ENCODE assay signal across 1 cellular context in the genomic region with DNA sequence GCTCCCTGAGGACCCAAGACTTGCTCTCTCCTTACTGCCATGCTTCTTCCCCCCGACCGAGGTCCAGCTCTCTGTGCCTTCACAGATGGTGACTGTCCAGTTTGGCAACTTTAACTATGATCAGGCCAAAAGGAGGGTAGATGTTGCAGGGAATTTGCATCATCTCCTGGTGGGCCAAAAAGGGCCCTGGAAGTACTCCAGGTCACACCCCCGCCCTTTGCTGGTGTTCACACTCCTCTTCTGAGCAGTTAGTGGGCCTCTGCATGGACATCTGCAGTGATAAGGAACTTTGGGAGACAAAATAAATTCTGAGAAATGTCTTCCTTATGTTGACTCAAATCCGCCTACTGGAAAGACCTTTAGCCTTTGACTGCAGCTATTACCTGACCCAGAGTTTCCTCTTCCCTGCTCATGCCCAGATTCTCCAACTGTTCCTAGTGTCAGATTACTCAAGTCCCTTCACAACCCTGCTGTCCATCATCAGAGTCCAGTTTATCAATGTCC.
TF ChIP-seq lines count a peak whose summit lies in the region.

No MANE protein-coding gene starts in this region.

TF ChIP-seq in K562, 482 proteins besides CTCF, POLR2A, EP300 and RAD21 (continued from another document and continues in another):
- TF ChIP-seq, protein P1, sequence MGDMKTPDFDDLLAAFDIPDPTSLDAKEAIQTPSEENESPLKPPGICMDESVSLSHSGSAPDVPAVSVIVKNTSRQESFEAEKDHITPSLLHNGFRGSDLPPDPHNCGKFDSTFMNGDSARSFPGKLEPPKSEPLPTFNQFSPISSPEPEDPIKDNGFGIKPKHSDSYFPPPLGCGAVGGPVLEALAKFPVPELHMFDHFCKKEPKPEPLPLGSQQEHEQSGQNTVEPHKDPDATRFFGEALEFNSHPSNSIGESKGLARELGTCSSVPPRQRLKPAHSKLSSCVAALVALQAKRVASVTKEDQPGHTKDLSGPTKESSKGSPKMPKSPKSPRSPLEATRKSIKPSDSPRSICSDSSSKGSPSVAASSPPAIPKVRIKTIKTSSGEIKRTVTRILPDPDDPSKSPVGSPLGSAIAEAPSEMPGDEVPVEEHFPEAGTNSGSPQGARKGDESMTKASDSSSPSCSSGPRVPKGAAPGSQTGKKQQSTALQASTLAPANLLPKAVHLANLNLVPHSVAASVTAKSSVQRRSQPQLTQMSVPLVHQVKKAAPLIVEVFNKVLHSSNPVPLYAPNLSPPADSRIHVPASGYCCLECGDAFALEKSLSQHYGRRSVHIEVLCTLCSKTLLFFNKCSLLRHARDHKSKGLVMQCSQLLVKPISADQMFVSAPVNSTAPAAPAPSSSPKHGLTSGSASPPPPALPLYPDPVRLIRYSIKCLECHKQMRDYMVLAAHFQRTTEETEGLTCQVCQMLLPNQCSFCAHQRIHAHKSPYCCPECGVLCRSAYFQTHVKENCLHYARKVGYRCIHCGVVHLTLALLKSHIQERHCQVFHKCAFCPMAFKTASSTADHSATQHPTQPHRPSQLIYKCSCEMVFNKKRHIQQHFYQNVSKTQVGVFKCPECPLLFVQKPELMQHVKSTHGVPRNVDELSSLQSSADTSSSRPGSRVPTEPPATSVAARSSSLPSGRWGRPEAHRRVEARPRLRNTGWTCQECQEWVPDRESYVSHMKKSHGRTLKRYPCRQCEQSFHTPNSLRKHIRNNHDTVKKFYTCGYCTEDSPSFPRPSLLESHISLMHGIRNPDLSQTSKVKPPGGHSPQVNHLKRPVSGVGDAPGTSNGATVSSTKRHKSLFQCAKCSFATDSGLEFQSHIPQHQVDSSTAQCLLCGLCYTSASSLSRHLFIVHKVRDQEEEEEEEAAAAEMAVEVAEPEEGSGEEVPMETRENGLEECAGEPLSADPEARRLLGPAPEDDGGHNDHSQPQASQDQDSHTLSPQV (IDR thresholded peaks at IDR 0.05): no peak
- TF ChIP-seq, protein P2, sequence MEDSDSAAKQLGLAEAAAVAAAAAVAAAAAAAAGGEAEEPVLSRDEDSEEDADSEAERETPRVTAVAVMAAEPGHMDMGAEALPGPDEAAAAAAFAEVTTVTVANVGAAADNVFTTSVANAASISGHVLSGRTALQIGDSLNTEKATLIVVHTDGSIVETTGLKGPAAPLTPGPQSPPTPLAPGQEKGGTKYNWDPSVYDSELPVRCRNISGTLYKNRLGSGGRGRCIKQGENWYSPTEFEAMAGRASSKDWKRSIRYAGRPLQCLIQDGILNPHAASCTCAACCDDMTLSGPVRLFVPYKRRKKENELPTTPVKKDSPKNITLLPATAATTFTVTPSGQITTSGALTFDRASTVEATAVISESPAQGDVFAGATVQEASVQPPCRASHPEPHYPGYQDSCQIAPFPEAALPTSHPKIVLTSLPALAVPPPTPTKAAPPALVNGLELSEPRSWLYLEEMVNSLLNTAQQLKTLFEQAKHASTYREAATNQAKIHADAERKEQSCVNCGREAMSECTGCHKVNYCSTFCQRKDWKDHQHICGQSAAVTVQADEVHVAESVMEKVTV (CRISPR knock-in tag; IDR thresholded peaks at IDR 0.05): no peak
- peak; percentile 70 for TF ChIP-seq GABPA (tag; conservative IDR thresholded peaks at IDR 0.05; ENCODE audit: low read depth)
- TF ChIP-seq RBFOX2 (IDR thresholded peaks at IDR 0.05; ENCODE audit: low read depth, low read length): peak; percentile 68
- TF ChIP-seq POLR2G (IDR thresholded peaks at IDR 0.05; ENCODE audit: low read depth, low read length): 0 out of 2 replicates have a peak, but pooled peaks have one; percentile 23
- TF ChIP-seq, protein P3, sequence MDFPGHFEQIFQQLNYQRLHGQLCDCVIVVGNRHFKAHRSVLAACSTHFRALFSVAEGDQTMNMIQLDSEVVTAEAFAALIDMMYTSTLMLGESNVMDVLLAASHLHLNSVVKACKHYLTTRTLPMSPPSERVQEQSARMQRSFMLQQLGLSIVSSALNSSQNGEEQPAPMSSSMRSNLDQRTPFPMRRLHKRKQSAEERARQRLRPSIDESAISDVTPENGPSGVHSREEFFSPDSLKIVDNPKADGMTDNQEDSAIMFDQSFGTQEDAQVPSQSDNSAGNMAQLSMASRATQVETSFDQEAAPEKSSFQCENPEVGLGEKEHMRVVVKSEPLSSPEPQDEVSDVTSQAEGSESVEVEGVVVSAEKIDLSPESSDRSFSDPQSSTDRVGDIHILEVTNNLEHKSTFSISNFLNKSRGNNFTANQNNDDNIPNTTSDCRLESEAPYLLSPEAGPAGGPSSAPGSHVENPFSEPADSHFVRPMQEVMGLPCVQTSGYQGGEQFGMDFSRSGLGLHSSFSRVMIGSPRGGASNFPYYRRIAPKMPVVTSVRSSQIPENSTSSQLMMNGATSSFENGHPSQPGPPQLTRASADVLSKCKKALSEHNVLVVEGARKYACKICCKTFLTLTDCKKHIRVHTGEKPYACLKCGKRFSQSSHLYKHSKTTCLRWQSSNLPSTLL (IDR thresholded peaks at IDR 0.05): no peak
- TF ChIP-seq ZNF408 (CRISPR knock-in tag; IDR thresholded peaks at IDR 0.05; ENCODE audit: low read depth): no peak
- TF ChIP-seq LARP7 (IDR thresholded peaks at IDR 0.05): no peak
- TF ChIP-seq PURB (CRISPR knock-in tag; IDR thresholded peaks at IDR 0.05; ENCODE audit: low read depth): no peak
- peak; percentile 58 for TF ChIP-seq MEIS2 (IDR thresholded peaks at IDR 0.05; ENCODE audit: partially characterized antibody)
- TF ChIP-seq, protein P4, sequence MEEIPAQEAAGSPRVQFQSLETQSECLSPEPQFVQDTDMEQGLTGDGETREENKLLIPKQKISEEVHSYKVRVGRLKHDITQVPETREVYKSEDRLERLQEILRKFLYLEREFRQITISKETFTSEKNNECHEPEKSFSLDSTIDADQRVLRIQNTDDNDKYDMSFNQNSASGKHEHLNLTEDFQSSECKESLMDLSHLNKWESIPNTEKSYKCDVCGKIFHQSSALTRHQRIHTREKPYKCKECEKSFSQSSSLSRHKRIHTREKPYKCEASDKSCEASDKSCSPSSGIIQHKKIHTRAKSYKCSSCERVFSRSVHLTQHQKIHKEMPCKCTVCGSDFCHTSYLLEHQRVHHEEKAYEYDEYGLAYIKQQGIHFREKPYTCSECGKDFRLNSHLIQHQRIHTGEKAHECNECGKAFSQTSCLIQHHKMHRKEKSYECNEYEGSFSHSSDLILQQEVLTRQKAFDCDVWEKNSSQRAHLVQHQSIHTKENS (CRISPR knock-in tag; IDR thresholded peaks at IDR 0.05): no peak
- TF ChIP-seq, protein P5, sequence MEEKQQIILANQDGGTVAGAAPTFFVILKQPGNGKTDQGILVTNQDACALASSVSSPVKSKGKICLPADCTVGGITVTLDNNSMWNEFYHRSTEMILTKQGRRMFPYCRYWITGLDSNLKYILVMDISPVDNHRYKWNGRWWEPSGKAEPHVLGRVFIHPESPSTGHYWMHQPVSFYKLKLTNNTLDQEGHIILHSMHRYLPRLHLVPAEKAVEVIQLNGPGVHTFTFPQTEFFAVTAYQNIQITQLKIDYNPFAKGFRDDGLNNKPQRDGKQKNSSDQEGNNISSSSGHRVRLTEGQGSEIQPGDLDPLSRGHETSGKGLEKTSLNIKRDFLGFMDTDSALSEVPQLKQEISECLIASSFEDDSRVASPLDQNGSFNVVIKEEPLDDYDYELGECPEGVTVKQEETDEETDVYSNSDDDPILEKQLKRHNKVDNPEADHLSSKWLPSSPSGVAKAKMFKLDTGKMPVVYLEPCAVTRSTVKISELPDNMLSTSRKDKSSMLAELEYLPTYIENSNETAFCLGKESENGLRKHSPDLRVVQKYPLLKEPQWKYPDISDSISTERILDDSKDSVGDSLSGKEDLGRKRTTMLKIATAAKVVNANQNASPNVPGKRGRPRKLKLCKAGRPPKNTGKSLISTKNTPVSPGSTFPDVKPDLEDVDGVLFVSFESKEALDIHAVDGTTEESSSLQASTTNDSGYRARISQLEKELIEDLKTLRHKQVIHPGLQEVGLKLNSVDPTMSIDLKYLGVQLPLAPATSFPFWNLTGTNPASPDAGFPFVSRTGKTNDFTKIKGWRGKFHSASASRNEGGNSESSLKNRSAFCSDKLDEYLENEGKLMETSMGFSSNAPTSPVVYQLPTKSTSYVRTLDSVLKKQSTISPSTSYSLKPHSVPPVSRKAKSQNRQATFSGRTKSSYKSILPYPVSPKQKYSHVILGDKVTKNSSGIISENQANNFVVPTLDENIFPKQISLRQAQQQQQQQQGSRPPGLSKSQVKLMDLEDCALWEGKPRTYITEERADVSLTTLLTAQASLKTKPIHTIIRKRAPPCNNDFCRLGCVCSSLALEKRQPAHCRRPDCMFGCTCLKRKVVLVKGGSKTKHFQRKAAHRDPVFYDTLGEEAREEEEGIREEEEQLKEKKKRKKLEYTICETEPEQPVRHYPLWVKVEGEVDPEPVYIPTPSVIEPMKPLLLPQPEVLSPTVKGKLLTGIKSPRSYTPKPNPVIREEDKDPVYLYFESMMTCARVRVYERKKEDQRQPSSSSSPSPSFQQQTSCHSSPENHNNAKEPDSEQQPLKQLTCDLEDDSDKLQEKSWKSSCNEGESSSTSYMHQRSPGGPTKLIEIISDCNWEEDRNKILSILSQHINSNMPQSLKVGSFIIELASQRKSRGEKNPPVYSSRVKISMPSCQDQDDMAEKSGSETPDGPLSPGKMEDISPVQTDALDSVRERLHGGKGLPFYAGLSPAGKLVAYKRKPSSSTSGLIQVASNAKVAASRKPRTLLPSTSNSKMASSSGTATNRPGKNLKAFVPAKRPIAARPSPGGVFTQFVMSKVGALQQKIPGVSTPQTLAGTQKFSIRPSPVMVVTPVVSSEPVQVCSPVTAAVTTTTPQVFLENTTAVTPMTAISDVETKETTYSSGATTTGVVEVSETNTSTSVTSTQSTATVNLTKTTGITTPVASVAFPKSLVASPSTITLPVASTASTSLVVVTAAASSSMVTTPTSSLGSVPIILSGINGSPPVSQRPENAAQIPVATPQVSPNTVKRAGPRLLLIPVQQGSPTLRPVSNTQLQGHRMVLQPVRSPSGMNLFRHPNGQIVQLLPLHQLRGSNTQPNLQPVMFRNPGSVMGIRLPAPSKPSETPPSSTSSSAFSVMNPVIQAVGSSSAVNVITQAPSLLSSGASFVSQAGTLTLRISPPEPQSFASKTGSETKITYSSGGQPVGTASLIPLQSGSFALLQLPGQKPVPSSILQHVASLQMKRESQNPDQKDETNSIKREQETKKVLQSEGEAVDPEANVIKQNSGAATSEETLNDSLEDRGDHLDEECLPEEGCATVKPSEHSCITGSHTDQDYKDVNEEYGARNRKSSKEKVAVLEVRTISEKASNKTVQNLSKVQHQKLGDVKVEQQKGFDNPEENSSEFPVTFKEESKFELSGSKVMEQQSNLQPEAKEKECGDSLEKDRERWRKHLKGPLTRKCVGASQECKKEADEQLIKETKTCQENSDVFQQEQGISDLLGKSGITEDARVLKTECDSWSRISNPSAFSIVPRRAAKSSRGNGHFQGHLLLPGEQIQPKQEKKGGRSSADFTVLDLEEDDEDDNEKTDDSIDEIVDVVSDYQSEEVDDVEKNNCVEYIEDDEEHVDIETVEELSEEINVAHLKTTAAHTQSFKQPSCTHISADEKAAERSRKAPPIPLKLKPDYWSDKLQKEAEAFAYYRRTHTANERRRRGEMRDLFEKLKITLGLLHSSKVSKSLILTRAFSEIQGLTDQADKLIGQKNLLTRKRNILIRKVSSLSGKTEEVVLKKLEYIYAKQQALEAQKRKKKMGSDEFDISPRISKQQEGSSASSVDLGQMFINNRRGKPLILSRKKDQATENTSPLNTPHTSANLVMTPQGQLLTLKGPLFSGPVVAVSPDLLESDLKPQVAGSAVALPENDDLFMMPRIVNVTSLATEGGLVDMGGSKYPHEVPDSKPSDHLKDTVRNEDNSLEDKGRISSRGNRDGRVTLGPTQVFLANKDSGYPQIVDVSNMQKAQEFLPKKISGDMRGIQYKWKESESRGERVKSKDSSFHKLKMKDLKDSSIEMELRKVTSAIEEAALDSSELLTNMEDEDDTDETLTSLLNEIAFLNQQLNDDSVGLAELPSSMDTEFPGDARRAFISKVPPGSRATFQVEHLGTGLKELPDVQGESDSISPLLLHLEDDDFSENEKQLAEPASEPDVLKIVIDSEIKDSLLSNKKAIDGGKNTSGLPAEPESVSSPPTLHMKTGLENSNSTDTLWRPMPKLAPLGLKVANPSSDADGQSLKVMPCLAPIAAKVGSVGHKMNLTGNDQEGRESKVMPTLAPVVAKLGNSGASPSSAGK (IDR thresholded peaks at IDR 0.05): peak; percentile 50; the same call in 1 of the 2 replicates
- no peak for TF ChIP-seq GATAD2B (IDR thresholded peaks at IDR 0.05; ENCODE audit: borderline replicate concordance)
- TF ChIP-seq ZNF232 (CRISPR knock-in tag; IDR thresholded peaks at IDR 0.05): no peak
- TF ChIP-seq KLF1 (tag; IDR thresholded peaks at IDR 0.05): 0 out of 2 replicates have a peak, but pooled peaks have one; percentile 27
- no peak for TF ChIP-seq MCM2 (IDR thresholded peaks at IDR 0.05; ENCODE audit: low read depth)
- TF ChIP-seq GATA2 (CRISPR knock-in tag; IDR thresholded peaks at IDR 0.05): no peak
- TF ChIP-seq ZNF589 (CRISPR knock-in tag; IDR thresholded peaks at IDR 0.05; ENCODE audit: low read depth): peak; percentile 88
- TF ChIP-seq ZNF175 (CRISPR knock-in tag; IDR thresholded peaks at IDR 0.05; ENCODE audit: low read depth): peak; percentile 80; the same call in 1 of the 2 replicates
- TF ChIP-seq PPARD (CRISPR knock-in tag; IDR thresholded peaks at IDR 0.05): no peak
- TF ChIP-seq, protein P6, sequence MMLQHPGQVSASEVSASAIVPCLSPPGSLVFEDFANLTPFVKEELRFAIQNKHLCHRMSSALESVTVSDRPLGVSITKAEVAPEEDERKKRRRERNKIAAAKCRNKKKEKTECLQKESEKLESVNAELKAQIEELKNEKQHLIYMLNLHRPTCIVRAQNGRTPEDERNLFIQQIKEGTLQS (IDR thresholded peaks at IDR 0.05): peak; percentile 90; the same call in 1 of the 2 replicates
- TF ChIP-seq, protein P6 (CRISPR knock-in tag; conservative IDR thresholded peaks at IDR 0.05): no peak
- no peak for TF ChIP-seq NFXL1 (CRISPR knock-in tag; IDR thresholded peaks at IDR 0.05)
- no peak for TF ChIP-seq RBM17 (IDR thresholded peaks at IDR 0.05; ENCODE audit: borderline replicate concordance, low read depth, low read length)
- 0 out of 2 replicates have a peak, but pooled peaks have one; percentile 42 for TF ChIP-seq MEF2D (tag; conservative IDR thresholded peaks at IDR 0.05; ENCODE audit: low read depth)
- TF ChIP-seq ETV5 (CRISPR knock-in tag; IDR thresholded peaks at IDR 0.05; ENCODE audit: low read depth): no peak
- TF ChIP-seq NBN (IDR thresholded peaks at IDR 0.05; ENCODE audit: low read depth): no peak
- peak; percentile 62; the same call in 1 of the 2 replicates for TF ChIP-seq LEF1 (IDR thresholded peaks at IDR 0.05)
- no peak for TF ChIP-seq BRF1 (IDR thresholded peaks at IDR 0.05; ENCODE audit: borderline replicate concordance, extremely low read depth, insufficient read length)
- no peak for TF ChIP-seq TRIM28 (IDR thresholded peaks at IDR 0.05)
- TF ChIP-seq ZNF41 (CRISPR knock-in tag; conservative IDR thresholded peaks at IDR 0.05): no peak
- 0 out of 2 replicates have a peak, but pooled peaks have one; percentile 44 for TF ChIP-seq ZSCAN32 (CRISPR knock-in tag; IDR thresholded peaks at IDR 0.05)
- TF ChIP-seq HEY1 (CRISPR knock-in tag; IDR thresholded peaks at IDR 0.05; ENCODE audit: borderline replicate concordance): no peak
